In genomic region chr13:34747507-34747906, GRCh38 we compare ENCODE assay signal across 24 cellular contexts.
DNase-seq lines count a peak whose midpoint lies in the region; ATAC-seq and TF ChIP-seq lines count a peak whose summit lies in the region.
"Had no signal": no experiment of that assay in that cellular context is flagged by ENCODE, and none has a peak within 500 bp of the region (broad histone marks: within the 10 kb centered on the region; RNA-seq: fewer than 3 reads in every experiment).

No MANE protein-coding gene starts in this region.

- H3K27ac ChIP-seq in left ventricle myocardium inferior (replicated peaks), result peak overlapping the region; percentile 87
- no peak overlapping the region for H3K27ac ChIP-seq in CD8-positive, alpha-beta T cell (ENCODE audit: low read depth, low read length)
- H3K27ac ChIP-seq: neutrophil, upper lobe of left lung had no signal

- no peaks in the 10 kb centered on the region for H3K27me3 ChIP-seq in left ventricle myocardium inferior (ENCODE audit: low read depth)
- H3K27me3 ChIP-seq in CD8-positive, alpha-beta T cell (ENCODE audit: insufficient read depth, low read length), result no peaks in the 10 kb centered on the region
- H3K27me3 ChIP-seq: MG63, neutrophil, upper lobe of left lung had no signal

- no peaks in the 10 kb centered on the region for H3K36me3 Mint-ChIP-seq in nephron (ENCODE audit: low read depth)
- H3K36me3 Mint-ChIP-seq in CD8-positive, alpha-beta T cell, result no peaks in the 10 kb centered on the region
- H3K36me3 Mint-ChIP-seq: activated CD4-positive, alpha-beta memory T cell treated with anti-CD3 and anti-CD28 coated beads for 36 hours; CD4-positive, alpha-beta memory T cell; immature natural killer cell had no signal

- POLR2A ChIA-PET in CD8-positive, alpha-beta T cell (lab: Charles Lee), result no interaction called here

- TF ChIP-seq CTCF in left ventricle myocardium inferior (IDR thresholded peaks at IDR 0.05; ENCODE audit: borderline replicate concordance) (no peak), nephron (IDR thresholded peaks at IDR 0.05; ENCODE audit: unreplicated experiment in 3 of 3) (no peak)
- TF ChIP-seq CTCF in CD8-positive, alpha-beta T cell (IDR thresholded peaks at IDR 0.05), result no peak

- H3K36me3 ChIP-seq in left ventricle myocardium inferior, result no peaks in the 10 kb centered on the region
- no peaks in the 10 kb centered on the region for H3K36me3 ChIP-seq in CD8-positive, alpha-beta T cell (ENCODE audit: insufficient read depth, low read length)
- H3K36me3 ChIP-seq: MG63, neutrophil, prostate gland, upper lobe of left lung had no signal

- no peak overlapping the region for H3K4me3 ChIP-seq in left ventricle myocardium inferior
- H3K4me3 ChIP-seq in CD8-positive, alpha-beta T cell (ENCODE audit: low read depth, low read length), result no peak overlapping the region
- H3K4me3 ChIP-seq: MG63, prostate gland, upper lobe of left lung had no signal

- H3K9me3 Mint-ChIP-seq in nephron, result peaks cover 23% of the 10 kb centered on the region
- no peaks in the 10 kb centered on the region for H3K9me3 Mint-ChIP-seq in CD8-positive, alpha-beta T cell
- H3K9me3 Mint-ChIP-seq: activated CD4-positive, alpha-beta memory T cell treated with anti-CD3 and anti-CD28 coated beads for 36 hours had no signal

- peaks cover 37% of the 10 kb centered on the region for H3K4me1 ChIP-seq in left ventricle myocardium inferior
- no peaks in the 10 kb centered on the region for H3K4me1 ChIP-seq in CD8-positive, alpha-beta T cell (ENCODE audit: insufficient read depth, low read length)

- ATAC-seq in Right ventricle myocardium inferior (peak; percentile 24), GM19467 (IDR thresholded peaks at IDR 0.05; ENCODE audit: unreplicated experiment) (no peak)
- no peak for ATAC-seq in CD8-positive, alpha-beta T cell
- ATAC-seq: SK-N-SH treated with all-trans-retinoic acid at 6 μM for 48 hours, T-helper 17 cell had no signal

- H3K9me3 ChIP-seq in left ventricle myocardium inferior (replicated peaks), result peaks cover 37% of the 10 kb centered on the region
- H3K9me3 ChIP-seq in CD8-positive, alpha-beta T cell (ENCODE audit: low read length), result no peaks in the 10 kb centered on the region
- H3K9me3 ChIP-seq: MG63, neutrophil, prostate gland, upper lobe of left lung had no signal

- peak overlapping the region; percentile 83 to 91 (median 90) for H3K27ac Mint-ChIP-seq in nephron
- no peak overlapping the region for H3K27ac Mint-ChIP-seq in CD8-positive, alpha-beta T cell
- H3K27ac Mint-ChIP-seq: activated CD4-positive, alpha-beta memory T cell treated with anti-CD3 and anti-CD28 coated beads for 36 hours; CD4-positive, alpha-beta memory T cell; immature natural killer cell; T-helper 17 cell had no signal

- CTCF ChIA-PET in CD8-positive, alpha-beta T cell (lab: Charles Lee), result no interaction called here

- intact Hi-C loops in Right ventricle myocardium inferior (cut with DNase I) (no loop called here), cardiac septum (cut with DNase I) (no loop called here), left ventricle myocardium inferior (cut with micrococcal nuclease) (no loop called here)
- intact Hi-C loops in CD8-positive, alpha-beta T cell (cut with DNase I, micrococcal nuclease), result no loop called here

- H3K4me1 Mint-ChIP-seq in nephron, result peaks cover 23% of the 10 kb centered on the region
- no peaks in the 10 kb centered on the region for H3K4me1 Mint-ChIP-seq in CD8-positive, alpha-beta T cell (ENCODE audit: low read depth)
- H3K4me1 Mint-ChIP-seq: CD4-positive, alpha-beta memory T cell; immature natural killer cell; T-helper 17 cell had no signal

- no peak overlapping the region for H3K4me3 Mint-ChIP-seq in nephron
- H3K4me3 Mint-ChIP-seq in CD8-positive, alpha-beta T cell, result no peak overlapping the region
- H3K4me3 Mint-ChIP-seq: activated CD4-positive, alpha-beta memory T cell treated with anti-CD3 and anti-CD28 coated beads for 36 hours; CD4-positive, alpha-beta memory T cell; immature natural killer cell; T-helper 17 cell had no signal

- DNase-seq in Right ventricle myocardium inferior (ENCODE audit: missing footprints) (no peak), cardiac septum (ENCODE audit: low spot score) (no peak), left ventricle myocardium inferior (no peak), ureter (ENCODE audit: low spot score) (no peak), foreskin melanocyte (no peak)
- DNase-seq in CD8-positive, alpha-beta T cell, result no peak
- DNase-seq: activated CD4-positive, alpha-beta memory T cell treated with anti-CD3 and anti-CD28 coated beads for 36 hours; activated CD4-positive, alpha-beta T cell treated with anti-CD3 and anti-CD28 coated beads for 1 hour; activated CD8-positive, alpha-beta memory T cell treated with anti-CD3 and anti-CD28 coated beads, Interleukin-2, amount 50 U/mL, for 4 hours; activated naive CD4-positive, alpha-beta T cell; CD4-positive, alpha-beta memory T cell; DMS 273 treated with DMSO at 0.1 percent for 48 hours; immature natural killer cell; KG1; NCI-H1930; stimulated activated CD4-positive, alpha-beta T cell treated with anti-CD3 and anti-CD28 coated beads, Interleukin-4, amount 100 ng/mL, for 4 hours; T-helper 17 cell had no signal

- peaks cover 10% of the 10 kb centered on the region for H3K27me3 Mint-ChIP-seq in nephron (ENCODE audit: low read depth)
- H3K27me3 Mint-ChIP-seq in CD8-positive, alpha-beta T cell (ENCODE audit: low read depth), result peaks cover 11% of the 10 kb centered on the region
- H3K27me3 Mint-ChIP-seq: T-helper 17 cell had no signal
